Comparison of ENCODE assay signal across 27 cellular contexts in genomic region chr4:71453516-71453915, GRCh38.
"Had no signal": no experiment of that assay in that cellular context is flagged by ENCODE, and none has a peak within 500 bp of the region (broad histone marks: within the 10 kb centered on the region; RNA-seq: fewer than 3 reads in every experiment).

No MANE protein-coding gene starts in this region.

- H3K9me3 Mint-ChIP-seq: activated CD4-positive, alpha-beta memory T cell treated with anti-CD3 and anti-CD28 coated beads for 36 hours; activated CD4-positive, alpha-beta T cell treated with anti-CD3 and anti-CD28 coated beads, Interleukin-2, amount 10 ng/mL, durations not matched to agents 24 days and 14 days; activated naive CD4-positive, alpha-beta T cell treated with anti-CD3 and anti-CD28 coated beads, Interleukin-2, amount 50 U/mL, for 72 hours; activated T-helper 2 cell treated with anti-CD3 and anti-CD28 coated beads, Interferon-gamma antibody, Interleukin-2, Interleukin-4, amounts not matched to agents 10 μg/mL and 5 μg/mL and 100 μg/mL, durations not matched to agents 14 hours and 24 hours and 36 hours; central memory CD8-positive, alpha-beta T cell; natural killer cell treated with Interleukin-12 subunit alpha and Interleukin-12 subunit beta and Interleukin-15 and Interleukin-18, amount 100 ng/mL, for 72 hours; stimulated activated memory B cell treated with anti-CD40 and anti-IgM and Interleukin-4, amounts not matched to agents 10 μg/mL and 1 μg/mL and 100 μg/mL, for 72 hours; stimulated activated naive CD8-positive, alpha-beta T cell treated with anti-CD3 and anti-CD28 coated beads, Interleukin-15, amount 100 ng/mL, for 72 hours; T-helper 1 cell treated with Interleukin-12 subunit alpha and Interleukin-12 subunit beta and Interleukin-4 antibody, amounts not matched to agents 30 μg/mL and 1 μg/mL, for 36 hours had no signal

- H3K36me3 ChIP-seq: lower lobe of right lung, right atrium auricular region, thyroid gland, upper lobe of left lung, vagina had no signal

- H3K4me3 Mint-ChIP-seq: activated CD4-positive, alpha-beta memory T cell treated with anti-CD3 and anti-CD28 coated beads for 36 hours; activated CD4-positive, alpha-beta T cell treated with anti-CD3 and anti-CD28 coated beads, Interleukin-2, amount 10 ng/mL, durations not matched to agents 24 days and 14 days; central memory CD8-positive, alpha-beta T cell; natural killer cell treated with Interleukin-12 subunit alpha and Interleukin-12 subunit beta and Interleukin-15 and Interleukin-18, amount 100 ng/mL, for 72 hours; stimulated activated memory B cell treated with anti-CD40 and anti-IgM and Interleukin-4, amounts not matched to agents 10 μg/mL and 1 μg/mL and 100 μg/mL, for 72 hours; stimulated activated naive CD8-positive, alpha-beta T cell treated with anti-CD3 and anti-CD28 coated beads, Interleukin-15, amount 100 ng/mL, for 72 hours; T-helper 1 cell treated with Interleukin-12 subunit alpha and Interleukin-12 subunit beta and Interleukin-4 antibody, amounts not matched to agents 30 μg/mL and 1 μg/mL, for 36 hours had no signal

- H3K27ac ChIP-seq: coronary artery, lower lobe of right lung, thyroid gland, upper lobe of left lung, vagina had no signal

- H3K27ac Mint-ChIP-seq: activated CD4-positive, alpha-beta memory T cell treated with anti-CD3 and anti-CD28 coated beads for 36 hours; activated CD4-positive, alpha-beta T cell treated with anti-CD3 and anti-CD28 coated beads, Interleukin-2, amount 10 ng/mL, durations not matched to agents 24 days and 14 days; activated naive CD4-positive, alpha-beta T cell treated with anti-CD3 and anti-CD28 coated beads, Interleukin-2, amount 50 U/mL, for 72 hours; activated T-helper 2 cell treated with anti-CD3 and anti-CD28 coated beads, Interferon-gamma antibody, Interleukin-2, Interleukin-4, amounts not matched to agents 10 μg/mL and 5 μg/mL and 100 μg/mL, durations not matched to agents 14 hours and 24 hours and 36 hours; natural killer cell treated with Interleukin-12 subunit alpha and Interleukin-12 subunit beta and Interleukin-15 and Interleukin-18, amount 100 ng/mL, for 72 hours; stimulated activated memory B cell treated with anti-CD40 and anti-IgM and Interleukin-4, amounts not matched to agents 10 μg/mL and 1 μg/mL and 100 μg/mL, for 72 hours; stimulated activated naive CD8-positive, alpha-beta T cell treated with anti-CD3 and anti-CD28 coated beads, Interleukin-15, amount 100 ng/mL, for 72 hours; T-helper 1 cell treated with Interleukin-12 subunit alpha and Interleukin-12 subunit beta and Interleukin-4 antibody, amounts not matched to agents 30 μg/mL and 1 μg/mL, for 36 hours had no signal

- H3K27me3 ChIP-seq: dorsolateral prefrontal cortex, right atrium auricular region, thyroid gland, upper lobe of left lung, vagina had no signal

- H3K9me3 ChIP-seq: lower lobe of right lung, right atrium auricular region, thyroid gland, upper lobe of left lung, vagina had no signal

- DNase-seq: activated CD4-positive, alpha-beta memory T cell treated with anti-CD3 and anti-CD28 coated beads for 36 hours; activated CD4-positive, alpha-beta T cell treated with anti-CD3 and anti-CD28 coated beads, Interleukin-2, amount 10 ng/mL, durations not matched to agents 24 days and 14 days; activated CD4-positive, CD25-positive, alpha-beta regulatory T cell treated with anti-CD3 and anti-CD28 coated beads, Interleukin-2, amount 50 U/mL, for 72 hours; activated naive CD4-positive, alpha-beta T cell; activated T-cell treated with anti-CD3 and anti-CD28 coated beads, Interleukin-2, amount 50 U/mL, for 48 hours; effector memory CD4-positive, alpha-beta T cell; head of caudate nucleus; kidney; lower lobe of right lung; mesenchymal stem cell; stimulated activated CD4-positive, alpha-beta T cell treated with anti-CD3 and anti-CD28 coated beads, Interleukin-1b, Interleukin-23, amount 100 ng/mL, for 48 hours; stimulated activated CD4-positive, alpha-beta T cell treated with anti-CD3 and anti-CD28 coated beads, Interleukin-4, amount 100 ng/mL, for 4 hours; stimulated activated CD8-positive, alpha-beta memory T cell treated with anti-CD3 and anti-CD28 coated beads, Interleukin-4, amount 100 ng/mL, for 48 hours; stimulated activated naive CD8-positive, alpha-beta T cell treated with anti-CD3 and anti-CD28 coated beads, Interleukin-15, amount 100 ng/mL, for 72 hours; thyroid gland; upper lobe of left lung had no signal

- H3K4me1 Mint-ChIP-seq: activated CD4-positive, alpha-beta T cell treated with anti-CD3 and anti-CD28 coated beads, Interleukin-2, amount 10 ng/mL, durations not matched to agents 24 days and 14 days; central memory CD8-positive, alpha-beta T cell; stimulated activated memory B cell treated with anti-CD40 and anti-IgM and Interleukin-4, amounts not matched to agents 10 μg/mL and 1 μg/mL and 100 μg/mL, for 72 hours; stimulated activated naive CD8-positive, alpha-beta T cell treated with anti-CD3 and anti-CD28 coated beads, Interleukin-15, amount 100 ng/mL, for 72 hours had no signal

- H3K36me3 Mint-ChIP-seq: activated CD4-positive, alpha-beta memory T cell treated with anti-CD3 and anti-CD28 coated beads for 36 hours; activated naive CD4-positive, alpha-beta T cell treated with anti-CD3 and anti-CD28 coated beads, Interleukin-2, amount 50 U/mL, for 72 hours; natural killer cell treated with Interleukin-12 subunit alpha and Interleukin-12 subunit beta and Interleukin-15 and Interleukin-18, amount 100 ng/mL, for 72 hours; stimulated activated memory B cell treated with anti-CD40 and anti-IgM and Interleukin-4, amounts not matched to agents 10 μg/mL and 1 μg/mL and 100 μg/mL, for 72 hours had no signal

- H3K4me3 ChIP-seq: coronary artery, dorsolateral prefrontal cortex, lower lobe of right lung, right atrium auricular region, smooth muscle cell, thyroid gland, upper lobe of left lung, vagina had no signal

- H3K4me1 ChIP-seq: lower lobe of right lung, thyroid gland, upper lobe of left lung, vagina had no signal

- ATAC-seq: activated naive CD4-positive, alpha-beta T cell treated with anti-CD3 and anti-CD28 coated beads, Interleukin-2, amount 50 U/mL, for 72 hours; lower lobe of right lung; natural killer cell treated with Interleukin-12 subunit alpha and Interleukin-12 subunit beta and Interleukin-15 and Interleukin-18, amount 100 ng/mL, for 72 hours; stimulated activated memory B cell treated with anti-CD40 and anti-IgM and Interleukin-4, amounts not matched to agents 10 μg/mL and 1 μg/mL and 100 μg/mL, for 72 hours; stimulated activated naive CD8-positive, alpha-beta T cell treated with anti-CD3 and anti-CD28 coated beads, Interleukin-15, amount 100 ng/mL, for 72 hours had no signal

- H3K27me3 Mint-ChIP-seq: activated CD4-positive, alpha-beta T cell treated with anti-CD3 and anti-CD28 coated beads, Interleukin-2, amount 10 ng/mL, durations not matched to agents 24 days and 14 days; central memory CD8-positive, alpha-beta T cell; natural killer cell treated with Interleukin-12 subunit alpha and Interleukin-12 subunit beta and Interleukin-15 and Interleukin-18, amount 100 ng/mL, for 72 hours had no signal
